ENCODE assay signal across 12 cellular contexts in genomic region chr12:119207161-119207560, GRCh38. TPM values are rescaled to one million over a fixed set of nuclear protein-coding genes. Genes with fewer than 3 reads are reported as not detected.
"Had no signal": no experiment of that assay in that cellular context is flagged by ENCODE, and none has a peak within 500 bp of the region (broad histone marks: within the 10 kb centered on the region; RNA-seq: fewer than 3 reads in every experiment).

No MANE protein-coding gene starts in this region.

- ATAC-seq: esophagus mucosa; naive thymus-derived CD8-positive, alpha-beta T cell had no signal

- H3K27me3 ChIP-seq: testis had no signal

- DNase-seq: activated CD4-positive, alpha-beta T cell treated with anti-CD3 and anti-CD28 coated beads, Interleukin-2, amount 50 U/mL, for 4 hours; activated CD4-positive, CD25-positive, alpha-beta regulatory T cell treated with anti-CD3 and anti-CD28 coated beads, Interleukin-2, amount 50 U/mL, for 72 hours; activated effector memory CD4-positive, alpha-beta T cell treated with Interleukin-2 at 50 U/mL for 16 hours; activated T-cell treated with anti-CD3 and anti-CD28 coated beads, Interleukin-2, amount 50 U/mL, for 24 hours; cerebellar nuclear complex; foreskin fibroblast; head of caudate nucleus; naive thymus-derived CD8-positive, alpha-beta T cell; stimulated activated CD4-positive, alpha-beta T cell treated with anti-CD3 and anti-CD28 coated beads, Interleukin-4, amount 100 ng/mL, for 1 hour; testis had no signal

- H3K9me3 ChIP-seq: testis had no signal

- H3K27ac ChIP-seq: testis had no signal

- H3K4me3 ChIP-seq: testis had no signal

- H3K4me1 ChIP-seq: testis had no signal

RNA-seq across cellular contexts. Expression of gene HSPB8, which starts 28.4 kb away (rescaled TPM):
- total RNA-seq: naive thymus-derived CD8-positive, alpha-beta T cell; T-helper 2 cell treated with Interferon-gamma antibody and Interleukin-4, amounts not matched to agents 100 ng/mL and 5 ng/mL, for 36 hours had no signal
- polyA plus RNA-seq: naive thymus-derived CD8-positive, alpha-beta T cell had no signal
